In the genomic region with DNA sequence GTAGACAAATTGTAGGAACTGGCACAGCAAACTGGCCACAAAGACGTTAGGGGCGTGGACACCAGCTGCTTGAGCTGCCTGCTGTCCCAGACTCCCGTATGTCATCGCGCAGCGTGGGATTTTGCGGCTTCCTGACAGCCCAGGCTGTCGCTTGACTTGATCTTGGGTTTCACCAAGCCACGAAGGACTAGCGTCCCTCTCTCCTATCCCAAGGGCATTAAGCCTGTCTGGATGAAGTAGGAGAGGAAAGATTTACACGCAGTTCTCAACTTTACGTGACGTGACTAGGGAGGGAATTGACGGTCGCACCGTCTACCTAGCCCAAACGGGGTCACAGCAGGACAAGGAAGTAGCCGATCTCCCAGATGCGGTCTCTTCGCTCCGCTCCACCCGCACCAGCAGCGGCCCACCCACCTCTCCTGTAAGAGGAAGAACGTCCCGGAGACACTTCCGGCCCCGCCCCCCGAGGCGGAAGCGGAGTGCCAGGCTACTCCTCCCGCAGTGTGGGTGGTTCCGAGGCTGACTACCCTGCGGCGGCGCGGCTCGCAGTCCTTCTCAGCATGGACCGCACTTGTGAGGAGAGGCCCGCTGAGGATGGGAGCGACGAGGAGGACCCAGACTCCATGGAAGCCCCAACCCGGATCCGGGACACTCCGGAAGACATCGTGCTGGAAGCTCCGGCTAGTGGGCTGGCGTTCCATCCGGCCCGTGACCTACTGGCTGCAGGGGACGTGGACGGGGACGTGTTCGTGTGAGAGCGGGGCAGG, we compare ENCODE assay signal across 1 cellular context.
TF ChIP-seq lines count a peak whose summit lies in the region.

A gene with protein sequence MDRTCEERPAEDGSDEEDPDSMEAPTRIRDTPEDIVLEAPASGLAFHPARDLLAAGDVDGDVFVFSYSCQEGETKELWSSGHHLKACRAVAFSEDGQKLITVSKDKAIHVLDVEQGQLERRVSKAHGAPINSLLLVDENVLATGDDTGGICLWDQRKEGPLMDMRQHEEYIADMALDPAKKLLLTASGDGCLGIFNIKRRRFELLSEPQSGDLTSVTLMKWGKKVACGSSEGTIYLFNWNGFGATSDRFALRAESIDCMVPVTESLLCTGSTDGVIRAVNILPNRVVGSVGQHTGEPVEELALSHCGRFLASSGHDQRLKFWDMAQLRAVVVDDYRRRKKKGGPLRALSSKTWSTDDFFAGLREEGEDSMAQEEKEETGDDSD (plus strand): TSS at position 552 of the 767 bp plus-strand sequence. CDS start 9 bp downstream, at position 561.

TF ChIP-seq in GM12878, 131 proteins besides CTCF, POLR2A, EP300 and RAD21 (continued from another document and continues in another):
- TF ChIP-seq, protein P1, sequence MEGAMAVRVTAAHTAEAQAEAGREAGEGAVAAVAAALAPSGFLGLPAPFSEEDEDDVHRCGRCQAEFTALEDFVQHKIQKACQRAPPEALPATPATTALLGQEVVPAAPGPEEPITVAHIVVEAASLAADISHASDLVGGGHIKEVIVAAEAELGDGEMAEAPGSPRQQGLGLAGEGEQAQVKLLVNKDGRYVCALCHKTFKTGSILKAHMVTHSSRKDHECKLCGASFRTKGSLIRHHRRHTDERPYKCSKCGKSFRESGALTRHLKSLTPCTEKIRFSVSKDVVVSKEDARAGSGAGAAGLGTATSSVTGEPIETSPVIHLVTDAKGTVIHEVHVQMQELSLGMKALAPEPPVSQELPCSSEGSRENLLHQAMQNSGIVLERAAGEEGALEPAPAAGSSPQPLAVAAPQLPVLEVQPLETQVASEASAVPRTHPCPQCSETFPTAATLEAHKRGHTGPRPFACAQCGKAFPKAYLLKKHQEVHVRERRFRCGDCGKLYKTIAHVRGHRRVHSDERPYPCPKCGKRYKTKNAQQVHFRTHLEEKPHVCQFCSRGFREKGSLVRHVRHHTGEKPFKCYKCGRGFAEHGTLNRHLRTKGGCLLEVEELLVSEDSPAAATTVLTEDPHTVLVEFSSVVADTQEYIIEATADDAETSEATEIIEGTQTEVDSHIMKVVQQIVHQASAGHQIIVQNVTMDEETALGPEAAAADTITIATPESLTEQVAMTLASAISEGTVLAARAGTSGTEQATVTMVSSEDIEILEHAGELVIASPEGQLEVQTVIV (IDR thresholded peaks at IDR 0.05; ENCODE audit: borderline replicate concordance, partially characterized antibody), result peak; percentile 70
- TF ChIP-seq CBX5 (IDR thresholded peaks at IDR 0.05; ENCODE audit: low read depth) (no peak), SIX5 (IDR thresholded peaks at IDR 0.05; ENCODE audit: low read depth, low read length, severe bottlenecking) (peak; percentile 3), HCFC1 (IDR thresholded peaks at IDR 0.05; ENCODE audit: low read length) (peak; percentile 29; the same call in 1 of the 2 replicates), E2F4 (IDR thresholded peaks at IDR 0.05; ENCODE audit: low read depth, low read length) (no peak), ZNF384 (IDR thresholded peaks at IDR 0.05; ENCODE audit: borderline replicate concordance, low read depth, low read length) (no peak), NRF1 (conservative IDR thresholded peaks at IDR 0.05; ENCODE audit: low read depth, low read length) (no peak), PML (IDR thresholded peaks at IDR 0.05; ENCODE audit: low read length) (peak; percentile 90), PAX5 (IDR thresholded peaks at IDR 0.05; ENCODE audit: borderline replicate concordance, low read depth, low read length) (peak; percentile 57; the same call in 1 of the 2 replicates), KLF5 (IDR thresholded peaks at IDR 0.05; ENCODE audit: partially characterized antibody) (peak; percentile 62), HDAC6 (IDR thresholded peaks at IDR 0.05; ENCODE audit: unreplicated experiment) (no peak), RELA (IDR thresholded peaks at IDR 0.05; ENCODE audit: borderline replicate concordance, partially characterized antibody) (no peak), SMC3 (IDR thresholded peaks at IDR 0.05; ENCODE audit: borderline replicate concordance, low read length) (no peak), NR2C1 (IDR thresholded peaks at IDR 0.05) (no peak), ZNF687 (IDR thresholded peaks at IDR 0.05) (peak; percentile 43; the same call in 1 of the 2 replicates), SMARCA5 (IDR thresholded peaks at IDR 0.05) (no peak), CREB1 (IDR thresholded peaks at IDR 0.05; ENCODE audit: low read depth) (peak; percentile 70), ZNF207 (IDR thresholded peaks at IDR 0.05; ENCODE audit: borderline replicate concordance) (0 out of 2 replicates have a peak, but pooled peaks have one; percentile 58), IKZF1 (conservative IDR thresholded peaks at IDR 0.05) (peak; percentile 93), MTA2 (IDR thresholded peaks at IDR 0.05; ENCODE audit: low read depth) (0 out of 2 replicates have a peak, but pooled peaks have one; percentile 30), DPF2 (IDR thresholded peaks at IDR 0.05) (peak; percentile 66), YY1 (IDR thresholded peaks at IDR 0.05; ENCODE audit: low read depth, low read length) (peak; percentile 75), WRNIP1 (IDR thresholded peaks at IDR 0.05; ENCODE audit: borderline replicate concordance, low read depth, low read length) (peak; percentile 93), ATF2 (IDR thresholded peaks at IDR 0.05; ENCODE audit: low read length) (no peak), NR2C2 (IDR thresholded peaks at IDR 0.05; ENCODE audit: borderline replicate concordance, control insufficient read depth, insufficient read length, low read depth) (no peak), STAT1 (conservative IDR thresholded peaks at IDR 0.05) (peak; percentile 29; the same call in 1 of the 2 replicates), POLR2AphosphoS5 (IDR thresholded peaks at IDR 0.05; ENCODE audit: low read length) (peak; percentile 85), NFXL1 (IDR thresholded peaks at IDR 0.05; ENCODE audit: borderline replicate concordance) (no peak), ATF3 (IDR thresholded peaks at IDR 0.05; ENCODE audit: borderline replicate concordance, extremely low read depth, low read depth, low read length) (no peak), BHLHE40 (IDR thresholded peaks at IDR 0.05; ENCODE audit: borderline replicate concordance in 1 of 2, low read depth in 2 of 2, low read length in 1 of 2) (peak; percentile 1 to 86; a peak in 3 of 4 replicates), EGR1 (IDR thresholded peaks at IDR 0.05; ENCODE audit: borderline replicate concordance in 1 of 2, low read depth in 2 of 2, low read length in 2 of 2) (peak; percentile 29 to 84), SRF (IDR thresholded peaks at IDR 0.05; ENCODE audit: low read depth in 2 of 2, low read length in 2 of 2) (peak in 1 of 2 experiments; percentile 62; a peak in 1 of 4 replicates), PKNOX1 (IDR thresholded peaks at IDR 0.05) (0 out of 2 replicates have a peak, but pooled peaks have one; percentile 50), IRF5 (IDR thresholded peaks at IDR 0.05; ENCODE audit: borderline replicate concordance) (no peak; the same call in 1 of the 2 replicates), KAT2A (conservative IDR thresholded peaks at IDR 0.05; ENCODE audit: control insufficient read depth, low read depth, low read length) (no peak), MXI1 (IDR thresholded peaks at IDR 0.05; ENCODE audit: low read depth, low read length) (peak; percentile 85), LARP7 (IDR thresholded peaks at IDR 0.05) (peak; percentile 32; the same call in 1 of the 2 replicates)
- TF ChIP-seq, protein P2, sequence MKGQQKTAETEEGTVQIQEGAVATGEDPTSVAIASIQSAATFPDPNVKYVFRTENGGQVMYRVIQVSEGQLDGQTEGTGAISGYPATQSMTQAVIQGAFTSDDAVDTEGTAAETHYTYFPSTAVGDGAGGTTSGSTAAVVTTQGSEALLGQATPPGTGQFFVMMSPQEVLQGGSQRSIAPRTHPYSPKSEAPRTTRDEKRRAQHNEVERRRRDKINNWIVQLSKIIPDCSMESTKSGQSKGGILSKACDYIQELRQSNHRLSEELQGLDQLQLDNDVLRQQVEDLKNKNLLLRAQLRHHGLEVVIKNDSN (IDR thresholded peaks at IDR 0.05; ENCODE audit: borderline replicate concordance, extremely low read length, insufficient read depth, low read depth, low read length), result no peak
- TF ChIP-seq, protein P3, sequence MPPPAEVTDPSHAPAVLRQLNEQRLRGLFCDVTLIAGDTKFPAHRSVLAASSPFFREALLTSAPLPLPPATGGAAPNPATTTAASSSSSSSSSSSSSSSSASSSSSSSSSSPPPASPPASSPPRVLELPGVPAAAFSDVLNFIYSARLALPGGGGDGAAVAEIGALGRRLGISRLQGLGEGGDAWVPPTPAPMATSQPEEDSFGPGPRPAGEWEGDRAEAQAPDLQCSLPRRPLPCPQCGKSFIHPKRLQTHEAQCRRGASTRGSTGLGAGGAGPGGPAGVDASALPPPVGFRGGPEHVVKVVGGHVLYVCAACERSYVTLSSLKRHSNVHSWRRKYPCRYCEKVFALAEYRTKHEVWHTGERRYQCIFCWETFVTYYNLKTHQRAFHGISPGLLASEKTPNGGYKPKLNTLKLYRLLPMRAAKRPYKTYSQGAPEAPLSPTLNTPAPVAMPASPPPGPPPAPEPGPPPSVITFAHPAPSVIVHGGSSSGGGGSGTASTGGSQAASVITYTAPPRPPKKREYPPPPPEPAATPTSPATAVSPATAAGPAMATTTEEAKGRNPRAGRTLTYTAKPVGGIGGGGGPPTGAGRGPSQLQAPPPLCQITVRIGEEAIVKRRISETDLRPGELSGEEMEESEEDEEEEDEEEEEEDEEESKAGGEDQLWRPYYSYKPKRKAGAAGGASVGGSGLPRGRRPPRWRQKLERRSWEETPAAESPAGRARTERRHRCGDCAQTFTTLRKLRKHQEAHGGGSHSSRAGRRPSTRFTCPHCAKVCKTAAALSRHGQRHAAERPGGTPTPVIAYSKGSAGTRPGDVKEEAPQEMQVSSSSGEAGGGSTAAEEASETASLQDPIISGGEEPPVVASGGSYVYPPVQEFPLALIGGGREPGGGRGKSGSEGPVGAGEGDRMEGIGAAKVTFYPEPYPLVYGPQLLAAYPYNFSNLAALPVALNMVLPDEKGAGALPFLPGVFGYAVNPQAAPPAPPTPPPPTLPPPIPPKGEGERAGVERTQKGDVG (CRISPR knock-in tag; IDR thresholded peaks at IDR 0.05), result no peak
